In the genomic region with DNA sequence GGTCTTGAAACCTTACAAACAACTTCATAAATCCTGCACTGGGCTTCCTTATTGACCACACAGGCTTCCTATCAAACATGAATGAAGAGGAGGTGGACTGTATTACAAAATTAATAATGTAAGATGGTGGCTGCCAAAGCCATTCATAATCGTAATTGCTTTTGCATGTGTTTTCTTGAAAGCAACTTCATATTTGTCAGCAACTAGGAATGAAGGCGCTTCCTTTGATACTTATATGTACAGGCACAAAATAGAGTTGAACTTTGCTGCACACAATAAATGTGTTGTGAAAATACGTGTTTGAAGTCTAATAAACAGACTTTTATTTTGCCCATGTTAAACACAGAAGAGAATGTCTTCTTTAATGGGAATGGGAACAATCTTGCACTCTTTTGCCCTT, we compare ENCODE assay signal across 20 cellular contexts.
"Had no signal": no experiment of that assay in that cellular context is flagged by ENCODE, and none has a peak within 500 bp of the region (broad histone marks: within the 10 kb centered on the region; RNA-seq: fewer than 3 reads in every experiment).

No MANE protein-coding gene starts in this region.

- H3K27ac ChIP-seq: colonic mucosa, esophagus muscularis mucosa, gastrocnemius medialis, lower lobe of right lung, prostate gland, sigmoid colon, stomach, thyroid gland had no signal

- H3K27me3 ChIP-seq: colonic mucosa, esophagus muscularis mucosa, gastrocnemius medialis, sigmoid colon, stomach, thyroid gland had no signal

- H3K9me3 Mint-ChIP-seq: dendritic cell treated with granulocyte-macrophage colony-stimulating factor and Interleukin-4, amounts not matched to agents 40 ng/mL and 50 ng/mL, for 4 days; naive thymus-derived CD8-positive, alpha-beta T cell; nephron progenitor cell; stimulated activated effector memory CD8-positive, alpha-beta T cell treated with anti-CD3 and anti-CD28 coated beads, Interleukin-12 subunit alpha, Interleukin-12 subunit beta, amount 100 ng/mL, for 72 hours had no signal

- H3K9me3 ChIP-seq: colonic mucosa, esophagus muscularis mucosa, gastrocnemius medialis, lower lobe of right lung, prostate gland, sigmoid colon, stomach, thyroid gland had no signal

- H3K4me1 ChIP-seq: colonic mucosa, esophagus muscularis mucosa, gastrocnemius medialis, lower lobe of right lung, prostate gland, sigmoid colon, stomach, thyroid gland had no signal

- H3K4me3 Mint-ChIP-seq: dendritic cell treated with granulocyte-macrophage colony-stimulating factor and Interleukin-4, amounts not matched to agents 40 ng/mL and 50 ng/mL, for 4 days; naive thymus-derived CD8-positive, alpha-beta T cell; nephron progenitor cell; stimulated activated effector memory CD8-positive, alpha-beta T cell treated with anti-CD3 and anti-CD28 coated beads, Interleukin-12 subunit alpha, Interleukin-12 subunit beta, amount 100 ng/mL, for 72 hours had no signal

- H3K4me3 ChIP-seq: colonic mucosa, esophagus muscularis mucosa, gastrocnemius medialis, lower lobe of right lung, prostate gland, sigmoid colon, stomach, thyroid gland had no signal

- H3K27me3 Mint-ChIP-seq: dendritic cell treated with granulocyte-macrophage colony-stimulating factor and Interleukin-4, amounts not matched to agents 40 ng/mL and 50 ng/mL, for 4 days; naive thymus-derived CD8-positive, alpha-beta T cell had no signal

- ATAC-seq: gastrocnemius medialis; left ventricle myocardium superior; naive thymus-derived CD8-positive, alpha-beta T cell; right cardiac atrium; stimulated activated effector memory CD8-positive, alpha-beta T cell treated with anti-CD3 and anti-CD28 coated beads, Interleukin-12 subunit alpha, Interleukin-12 subunit beta, amount 100 ng/mL, for 72 hours had no signal

- H3K36me3 ChIP-seq: colonic mucosa, esophagus muscularis mucosa, gastrocnemius medialis, lower lobe of right lung, prostate gland, sigmoid colon, stomach, thyroid gland had no signal

- H3K36me3 Mint-ChIP-seq: naive thymus-derived CD8-positive, alpha-beta T cell; stimulated activated effector memory CD8-positive, alpha-beta T cell treated with anti-CD3 and anti-CD28 coated beads, Interleukin-12 subunit alpha, Interleukin-12 subunit beta, amount 100 ng/mL, for 72 hours had no signal

- H3K27ac Mint-ChIP-seq: dendritic cell treated with granulocyte-macrophage colony-stimulating factor and Interleukin-4, amounts not matched to agents 40 ng/mL and 50 ng/mL, for 4 days; naive thymus-derived CD8-positive, alpha-beta T cell; nephron progenitor cell; stimulated activated effector memory CD8-positive, alpha-beta T cell treated with anti-CD3 and anti-CD28 coated beads, Interleukin-12 subunit alpha, Interleukin-12 subunit beta, amount 100 ng/mL, for 72 hours had no signal

- DNase-seq: colonic mucosa; effector memory CD4-positive, alpha-beta T cell; gastrocnemius medialis; left ventricle myocardium superior; lower lobe of right lung; naive thymus-derived CD8-positive, alpha-beta T cell; nephron progenitor cell; nucleus accumbens; right cardiac atrium; sigmoid colon; stimulated activated CD4-positive, alpha-beta T cell treated with anti-CD3 and anti-CD28 coated beads, Interleukin-2, amount 100 ng/mL, for 24 hours; stimulated activated CD4-positive, alpha-beta T cell treated with anti-CD3 and anti-CD28 coated beads, Interleukin-4, amount 100 ng/mL, for 24 hours; stimulated activated naive CD4-positive, alpha-beta T cell treated with Interleukin-2 at 50 U/mL for 16 hours; stomach; thyroid gland; trophoblast cell had no signal

- H3K4me1 Mint-ChIP-seq: naive thymus-derived CD8-positive, alpha-beta T cell; nephron progenitor cell; stimulated activated effector memory CD8-positive, alpha-beta T cell treated with anti-CD3 and anti-CD28 coated beads, Interleukin-12 subunit alpha, Interleukin-12 subunit beta, amount 100 ng/mL, for 72 hours had no signal
